12 cellular contexts compared by ENCODE assay signal in genomic region chr22:45225732-45226560, GRCh38. TPM values are rescaled to one million over a fixed set of nuclear protein-coding genes. Genes with fewer than 3 reads are reported as not detected.
A peak's percentile ranks its signal among the peaks of the same experiment; 100 is the strongest.
DNase-seq lines count a peak whose midpoint lies in the region; ATAC-seq and TF ChIP-seq lines count a peak whose summit lies in the region.
"Had no signal": no experiment of that assay in that cellular context is flagged by ENCODE, and none has a peak within 500 bp of the region (broad histone marks: within the 10 kb centered on the region; RNA-seq: fewer than 3 reads in every experiment).

No MANE protein-coding gene starts in this region.

- H3K27me3 ChIP-seq in adipocyte (replicated peaks; ENCODE audit: control insufficient read depth, insufficient read depth, low read length) = no peaks in the 10 kb centered on the region

- H3K4me1 ChIP-seq in adipocyte (ENCODE audit: control insufficient read depth, insufficient read depth, low read length) = peaks cover 23% of the 10 kb centered on the region

- no peak for TF ChIP-seq CTCF in progenitor cell of endocrine pancreas (IDR thresholded peaks at IDR 0.05; ENCODE audit: unreplicated experiment)

- no peaks in the 10 kb centered on the region for H3K9me3 Mint-ChIP-seq in progenitor cell of endocrine pancreas (ENCODE audit: low read depth)
- H3K9me3 Mint-ChIP-seq in activated naive CD4-positive, alpha-beta T cell treated with anti-CD3 and anti-CD28 coated beads, Interleukin-2, amount 10 ng/mL, durations not matched to agents 7 days and 5 days = no peaks in the 10 kb centered on the region
- H3K9me3 Mint-ChIP-seq: central memory CD8-positive, alpha-beta T cell had no signal

- no peaks in the 10 kb centered on the region for H3K36me3 ChIP-seq in adipocyte (ENCODE audit: control insufficient read depth, insufficient read depth, low read length, severe bottlenecking)

- intact Hi-C loops in head of caudate nucleus (cut with DNase I) = no loop called here

- H3K9ac ChIP-seq in adipocyte (ENCODE audit: low read length) = no peak overlapping the region

- no peak overlapping the region for H3K4me3 ChIP-seq in adipocyte (ENCODE audit: low read length)

- H3K27ac Mint-ChIP-seq in progenitor cell of endocrine pancreas = peak overlapping the region; percentile 27
- no peak overlapping the region for H3K27ac Mint-ChIP-seq in activated naive CD4-positive, alpha-beta T cell treated with anti-CD3 and anti-CD28 coated beads, Interleukin-2, amount 10 ng/mL, durations not matched to agents 7 days and 5 days

- peak; percentile 19 for DNase-seq in EH (ENCODE audit: low read depth)
- peak; percentile 69 for DNase-seq in adipocyte (ENCODE audit: low read depth)
- DNase-seq in head of caudate nucleus = peak in 34 of 42 donors; percentile 51 to 86 (median 66)
- no peak for DNase-seq in progenitor cell of endocrine pancreas (ENCODE audit: low spot score, unreplicated experiment)
- no peak for DNase-seq in DMS114 treated with DMSO at 0.1 percent for 48 hours (lab: John Stamatoyannopoulos, UW; ENCODE audit: unreplicated experiment)
- DNase-seq in activated naive CD4-positive, alpha-beta T cell treated with anti-CD3 and anti-CD28 coated beads, Interleukin-2, amount 10 ng/mL, durations not matched to agents 7 days and 5 days = no peak
- DNase-seq: activated CD4-positive, alpha-beta T cell treated with anti-CD3 and anti-CD28 coated beads for 48 hours; DMS53; NCI-H748 treated with DMSO at 0.1 percent for 48 hours had no signal

- no peaks in the 10 kb centered on the region for H3K27me3 Mint-ChIP-seq in progenitor cell of endocrine pancreas
- H3K27me3 Mint-ChIP-seq in activated naive CD4-positive, alpha-beta T cell treated with anti-CD3 and anti-CD28 coated beads, Interleukin-2, amount 10 ng/mL, durations not matched to agents 7 days and 5 days = no peaks in the 10 kb centered on the region
- H3K27me3 Mint-ChIP-seq: central memory CD8-positive, alpha-beta T cell had no signal

- ATAC-seq in HG02852 (IDR thresholded peaks at IDR 0.05; ENCODE audit: unreplicated experiment) (no peak), HG02870 (IDR thresholded peaks at IDR 0.05; ENCODE audit: unreplicated experiment) (no peak)

- H3K9me3 ChIP-seq in adipocyte (ENCODE audit: control insufficient read depth, low read length) = no peaks in the 10 kb centered on the region

- CTCF ChIA-PET in activated naive CD4-positive, alpha-beta T cell treated with anti-CD3 and anti-CD28 coated beads, Interleukin-2, amount 10 ng/mL, durations not matched to agents 7 days and 5 days (lab: Charles Lee) = no interaction called here

- no peaks in the 10 kb centered on the region for H3K36me3 Mint-ChIP-seq in progenitor cell of endocrine pancreas (ENCODE audit: insufficient read depth)
- no peaks in the 10 kb centered on the region for H3K36me3 Mint-ChIP-seq in activated naive CD4-positive, alpha-beta T cell treated with anti-CD3 and anti-CD28 coated beads, Interleukin-2, amount 10 ng/mL, durations not matched to agents 7 days and 5 days

- H3K4me1 Mint-ChIP-seq in progenitor cell of endocrine pancreas (ENCODE audit: low read depth) = peaks cover 11% of the 10 kb centered on the region
- H3K4me1 Mint-ChIP-seq in activated naive CD4-positive, alpha-beta T cell treated with anti-CD3 and anti-CD28 coated beads, Interleukin-2, amount 10 ng/mL, durations not matched to agents 7 days and 5 days = no peaks in the 10 kb centered on the region

- no peak overlapping the region for H3K4me3 Mint-ChIP-seq in progenitor cell of endocrine pancreas (ENCODE audit: low read depth)
- no peak overlapping the region for H3K4me3 Mint-ChIP-seq in activated naive CD4-positive, alpha-beta T cell treated with anti-CD3 and anti-CD28 coated beads, Interleukin-2, amount 10 ng/mL, durations not matched to agents 7 days and 5 days
- H3K4me3 Mint-ChIP-seq: central memory CD8-positive, alpha-beta T cell had no signal

RNA-seq across cellular contexts. Expression of gene KIAA0930, which starts 14.7 kb away (rescaled TPM):
- 44.1 and 45.3 TPM in 2 replicates for total RNA-seq in progenitor cell of endocrine pancreas

RNA-seq across cellular contexts. Expression of gene UPK3A, which starts 58.8 kb away (rescaled TPM):
- 0.57 and 1.9 TPM in 2 replicates for total RNA-seq in progenitor cell of endocrine pancreas

Comparison
In these comparisons a context has a peak if more than half of its experiments do, and no peak if none do; other contexts are left out.
1. DNase-seq: peak in EH (single experiment), adipocyte (single experiment) and head of caudate nucleus (34 of 42); none in progenitor cell of endocrine pancreas (single experiment), DMS114 treated with DMSO at 0.1 percent for 48 hours (single experiment) and activated naive CD4-positive, alpha-beta T cell treated with anti-CD3 and anti-CD28 coated beads, Interleukin-2, amount 10 ng/mL, durations not matched to agents 7 days and 5 days (single experiment).